Comparison of ENCODE assay signal across 8 cellular contexts in genomic region chr14:70416717-70417349, GRCh38.
DNase-seq lines count a peak whose midpoint lies in the region; ATAC-seq and TF ChIP-seq lines count a peak whose summit lies in the region.

TSS of gene SYNJ2BP (minus strand) at chr14:70417090. CDS start at chr14:70416963, 127 bp downstream.

- H3K27ac ChIP-seq in DOHH2 (ENCODE audit: low read depth, low read length) (no peak within 1 kb of the TSS), epithelial cell of prostate (peak within 1 kb of the TSS; percentile 75)

- H3K36me3 ChIP-seq in DOHH2 (ENCODE audit: control insufficient read depth, low read length) = no peaks in the 10 kb centered on the region

- TF ChIP-seq CTCF in DOHH2 (IDR thresholded peaks at IDR 0.05; ENCODE audit: low read depth, low read length, poor library complexity, severe bottlenecking) = no peak

- H3K9me3 ChIP-seq in DOHH2 (ENCODE audit: control insufficient read depth, insufficient read depth, low read length) = no peaks in the 10 kb centered on the region

- peak within 1 kb of the TSS; percentile 72 for H3K4me3 ChIP-seq in DOHH2 (ENCODE audit: low read length)

- no peaks in the 10 kb centered on the region for H3K27me3 ChIP-seq in DOHH2 (ENCODE audit: control insufficient read depth, low read length)

- peak; percentile 55 for DNase-seq in NCI-H748 treated with DMSO at 0.1 percent for 48 hours (lab: John Stamatoyannopoulos, UW)
- DNase-seq in activated CD8-positive, alpha-beta memory T cell treated with anti-CD3 and anti-CD28 coated beads, Interleukin-2, amount 50 U/mL, for 48 hours = peak; percentile 68
- DNase-seq in epithelial cell of prostate (ENCODE audit: low read depth, low spot score) = peak; percentile 39
- DNase-seq in middle frontal gyrus (ENCODE audit: extremely low spot score, low spot score) = peak; percentile 72
- DNase-seq in stimulated activated CD8-positive, alpha-beta memory T cell treated with anti-CD3 and anti-CD28 coated beads, Interleukin-15, amount 100 ng/mL, for 48 hours (ENCODE audit: low read depth in 2 of 2) = peak; percentile 4 to 28

- peak within 1 kb of the TSS; percentile 69 for H3K4me2 ChIP-seq in DOHH2 (ENCODE audit: low read length)

- ATAC-seq in HG02938 (IDR thresholded peaks at IDR 0.05; ENCODE audit: unreplicated experiment) (peak; percentile 51), GM19455 (IDR thresholded peaks at IDR 0.05; ENCODE audit: unreplicated experiment) (no peak)

- H3F3A ChIP-seq in DOHH2 (ENCODE audit: control insufficient read depth, insufficient read depth) = no peaks in the 10 kb centered on the region

- H3K79me2 ChIP-seq in DOHH2 (ENCODE audit: control insufficient read depth, low read length) = no peaks in the 10 kb centered on the region

- no peaks in the 10 kb centered on the region for H4K20me1 ChIP-seq in DOHH2 (ENCODE audit: control insufficient read depth, insufficient read depth, low read depth, low read length)

- no peaks in the 10 kb centered on the region for H3K4me1 ChIP-seq in DOHH2 (ENCODE audit: control insufficient read depth, low read length)

- H3K9me2 ChIP-seq in DOHH2 (replicated peaks; ENCODE audit: control insufficient read depth, low read length) = no peaks in the 10 kb centered on the region

Comparison
In these comparisons a context has a peak if more than half of its experiments do, and no peak if none do; other contexts are left out.
1. DNase-seq: peak in every context shown above with its lines; median percentile 72 in middle frontal gyrus; 68 in activated CD8-positive, alpha-beta memory T cell treated with anti-CD3 and anti-CD28 coated beads, Interleukin-2, amount 50 U/mL, for 48 hours; 55 in NCI-H748 treated with DMSO at 0.1 percent for 48 hours; 39 in epithelial cell of prostate; 16 in stimulated activated CD8-positive, alpha-beta memory T cell treated with anti-CD3 and anti-CD28 coated beads, Interleukin-15, amount 100 ng/mL, for 48 hours.